Comparison of ENCODE assay signal across 16 cellular contexts in the genomic region with DNA sequence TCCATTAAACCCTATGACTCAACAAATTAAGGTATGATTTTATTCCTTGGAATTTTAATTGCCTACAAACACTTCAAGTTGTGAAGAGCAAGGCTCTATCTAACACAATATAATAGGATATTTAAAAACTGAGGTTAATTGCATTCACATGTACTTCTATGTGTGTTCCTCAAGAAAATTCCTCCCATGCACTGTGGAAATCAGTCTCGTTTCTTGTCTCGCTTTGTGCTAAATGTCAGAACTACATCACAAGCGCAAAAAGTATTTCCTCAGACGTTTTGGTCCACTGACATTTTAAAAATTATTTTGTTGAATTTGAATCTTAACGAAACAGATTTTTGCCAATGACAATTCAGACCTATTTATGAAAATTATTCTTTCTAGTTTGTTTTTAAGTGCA.
DNase-seq lines count a peak whose midpoint lies in the region; ATAC-seq and TF ChIP-seq lines count a peak whose summit lies in the region.
"Had no signal": no experiment of that assay in that cellular context is flagged by ENCODE, and none has a peak within 500 bp of the region (broad histone marks: within the 10 kb centered on the region; RNA-seq: fewer than 3 reads in every experiment).

No MANE protein-coding gene starts in this region.

- peaks cover 0 to 2% of the 10 kb centered on the region in 2 donors for H3K9me3 Mint-ChIP-seq in effector memory CD8-positive, alpha-beta T cell

- in situ Hi-C loops in ACHN (cut with HindIII; ENCODE audit: low pct_ligation_motif_present, low pct_unique_long_range_greater_than_20kb, low sequenced_read_pairs) = no loop called here

- H3K4me1 ChIP-seq in BE2C = peaks cover 8% of the 10 kb centered on the region
- H3K4me1 ChIP-seq in OCI-LY1 (ENCODE audit: insufficient read depth, low read length, severe bottlenecking) = peaks cover 22% of the 10 kb centered on the region

- no peak overlapping the region for H3K9ac ChIP-seq in OCI-LY1 (ENCODE audit: low read length)
- H3K9ac ChIP-seq: KMS-11 had no signal

- H3K9me3 ChIP-seq in BE2C (no peaks in the 10 kb centered on the region), OCI-LY1 (ENCODE audit: low read length) (no peaks in the 10 kb centered on the region)
- H3K9me3 ChIP-seq: HAP-1, MG63 had no signal

- H3K27me3 ChIP-seq in BE2C (no peaks in the 10 kb centered on the region), OCI-LY1 (ENCODE audit: insufficient read depth, low read length) (no peaks in the 10 kb centered on the region)
- H3K27me3 ChIP-seq: MG63 had no signal

- no peaks in the 10 kb centered on the region for H3K4me1 Mint-ChIP-seq in effector memory CD8-positive, alpha-beta T cell (ENCODE audit: low read depth in 2 of 2)
- H3K4me1 Mint-ChIP-seq: CD14-positive monocyte had no signal

- ATAC-seq in HG02870 (IDR thresholded peaks at IDR 0.05; ENCODE audit: unreplicated experiment) = no peak
- no peak for ATAC-seq in effector memory CD8-positive, alpha-beta T cell (replicated peaks)
- ATAC-seq: HepG2 had no signal

- H3K27ac Mint-ChIP-seq in effector memory CD8-positive, alpha-beta T cell = no peak overlapping the region
- H3K27ac Mint-ChIP-seq: CD14-positive monocyte had no signal

- H3K4me2 ChIP-seq in OCI-LY1 (ENCODE audit: low read length) = no peak overlapping the region
- H3K4me2 ChIP-seq: KMS-11, PC-9 had no signal

- H3K9me2 ChIP-seq in OCI-LY1 (ENCODE audit: low read depth, low read length) = no peaks in the 10 kb centered on the region

- H3K4me3 Mint-ChIP-seq in effector memory CD8-positive, alpha-beta T cell = no peak overlapping the region
- H3K4me3 Mint-ChIP-seq: CD14-positive monocyte had no signal

- H3K36me3 ChIP-seq in BE2C (no peaks in the 10 kb centered on the region; the same call in 1 of the 2 replicates), OCI-LY1 (ENCODE audit: insufficient read depth, low read length) (no peaks in the 10 kb centered on the region)
- H3K36me3 ChIP-seq: HAP-1, MG63 had no signal

- no peaks in the 10 kb centered on the region; the same call in 1 of the 2 replicates for H3F3A ChIP-seq in OCI-LY1 (ENCODE audit: insufficient read depth, low read length)

- H4K20me1 ChIP-seq in OCI-LY1 (ENCODE audit: insufficient read depth, low read length) = no peaks in the 10 kb centered on the region

- 0 out of 2 replicates have a peak overlapping the region, but pooled peaks have one; percentile 43 for H2AFZ ChIP-seq in OCI-LY1 (ENCODE audit: low read length)
- H2AFZ ChIP-seq: PC-9 had no signal

- DNase-seq in BE2C = no peak
- peak in 2 of 61 donors; percentile 17 to 39 for DNase-seq in caudate nucleus (lab: John Stamatoyannopoulos, UW)
- peak; percentile 32 for DNase-seq in inferior parietal cortex (ENCODE audit: extremely low spot score)
- DNase-seq in ACHN = no peak
- DNase-seq in mucosa of gallbladder (ENCODE audit: low spot score) = no peak
- no peak for DNase-seq in effector memory CD8-positive, alpha-beta T cell
- DNase-seq: MG63, NCI-H187 treated with DMSO at 0.1 percent for 48 hours, NCI-H526 treated with DMSO at 0.1 percent for 48 hours, PC-9 had no signal

- H3K79me2 ChIP-seq in OCI-LY1 (ENCODE audit: insufficient read depth, low read length) = no peaks in the 10 kb centered on the region

- H3K4me3 ChIP-seq in BE2C (ENCODE audit: low read depth, low read length) (peak overlapping the region; percentile 82), OCI-LY1 (ENCODE audit: low read depth, low read length, poor library complexity, severe bottlenecking) (no peak overlapping the region)
- H3K4me3 ChIP-seq: HAP-1, MG63, PC-9 had no signal

- H3K27ac ChIP-seq in OCI-LY1 (ENCODE audit: low read depth, low read length, poor library complexity, severe bottlenecking) = no peak overlapping the region
- H3K27ac ChIP-seq in caudate nucleus (ENCODE audit: low read depth, low read length) = peak overlapping the region; percentile 84
- H3K27ac ChIP-seq: KMS-11, PC-9 had no signal

- no peak for TF ChIP-seq CTCF in BE2C (IDR thresholded peaks at IDR 0.05; ENCODE audit: low read depth, low read length)
- TF ChIP-seq CTCF in OCI-LY1 (IDR thresholded peaks at IDR 0.05; ENCODE audit: low read length) = no peak

- H3K36me3 Mint-ChIP-seq in effector memory CD8-positive, alpha-beta T cell (ENCODE audit: insufficient read depth) = no peaks in the 10 kb centered on the region
- H3K36me3 Mint-ChIP-seq: CD14-positive monocyte had no signal

- H3K27me3 Mint-ChIP-seq in effector memory CD8-positive, alpha-beta T cell = no peaks in the 10 kb centered on the region
